ENCODE assay signal across 14 cellular contexts in the genomic region with DNA sequence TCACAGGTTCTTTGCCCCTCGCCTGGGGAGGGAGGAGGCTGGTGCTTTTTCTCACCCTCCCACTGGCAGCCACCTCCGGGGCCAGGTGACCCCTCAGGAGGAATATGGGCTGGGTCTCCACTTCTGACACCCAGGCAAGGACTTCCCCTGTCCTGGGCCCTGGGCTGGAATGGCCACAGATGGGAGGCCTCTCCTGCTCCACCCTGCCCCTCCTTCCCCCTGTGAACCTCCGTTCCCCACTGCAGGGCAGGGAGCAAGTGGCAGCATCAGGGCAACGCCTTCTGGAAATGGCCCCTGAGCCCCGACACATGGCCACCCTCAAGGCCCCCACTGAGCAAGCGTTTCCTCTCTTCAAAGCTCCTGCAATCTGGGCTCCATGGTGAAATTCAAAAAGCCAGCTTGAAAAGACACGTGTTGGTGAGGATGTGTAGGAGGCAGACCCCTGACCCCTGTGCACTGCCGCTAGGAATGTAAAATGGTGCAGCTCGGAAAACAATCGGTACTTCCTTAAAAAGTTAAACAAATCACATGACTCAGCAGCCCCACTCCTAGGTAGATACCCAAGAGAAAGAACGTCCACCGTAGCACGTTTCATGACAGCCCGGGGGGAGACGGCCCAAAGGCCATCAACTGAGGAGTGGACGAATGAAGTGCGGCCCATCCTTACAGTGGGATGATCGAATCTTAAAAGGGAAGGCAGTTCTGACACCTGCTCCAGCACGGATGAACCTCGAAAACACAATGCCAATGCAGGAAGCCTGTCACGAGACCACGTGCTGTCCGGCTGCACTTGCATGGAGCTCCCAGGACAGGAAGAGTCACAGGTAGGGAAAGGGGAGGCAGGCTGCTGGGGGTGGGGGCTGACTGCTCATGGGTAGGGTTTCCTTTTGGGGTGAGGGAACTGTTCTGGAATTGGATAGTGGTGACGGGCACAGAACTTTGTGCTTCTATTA. TPM values are rescaled to one million over a fixed set of nuclear protein-coding genes. Genes with fewer than 3 reads are reported as not detected.
DNase-seq lines count a peak whose midpoint lies in the region; ATAC-seq and TF ChIP-seq lines count a peak whose summit lies in the region.
"Had no signal": no experiment of that assay in that cellular context is flagged by ENCODE, and none has a peak within 500 bp of the region (broad histone marks: within the 10 kb centered on the region; RNA-seq: fewer than 3 reads in every experiment).

No MANE protein-coding gene starts in this region.

- H3K9me3 Mint-ChIP-seq in activated CD4-positive, alpha-beta memory T cell treated with anti-CD3 and anti-CD28 coated beads for 36 hours, result no peaks in the 10 kb centered on the region
- no peaks in the 10 kb centered on the region for H3K9me3 Mint-ChIP-seq in activated CD4-positive, alpha-beta memory T cell treated with anti-CD3 and anti-CD28 coated beads, Interleukin-2, amount 10 ng/mL, durations not matched to agents 7 days and 5 days
- no peaks in the 10 kb centered on the region for H3K9me3 Mint-ChIP-seq in activated CD8-positive, alpha-beta T cell treated with anti-CD3 and anti-CD28 coated beads for 36 hours
- H3K9me3 Mint-ChIP-seq in CD4-positive, alpha-beta memory T cell, result peaks cover 0 to 4% (median 0%) of the 10 kb centered on the region in 8 donors
- H3K9me3 Mint-ChIP-seq: activated CD4-positive, alpha-beta T cell treated with anti-CD3 and anti-CD28 coated beads, Interleukin-2, amount 10 ng/mL, durations not matched to agents 7 days and 5 days had no signal

- H3K36me3 ChIP-seq in gastrocnemius medialis, result peaks cover 0 to 26% of the 10 kb centered on the region in 2 donors
- peaks cover 12% of the 10 kb centered on the region for H3K36me3 ChIP-seq in CD4-positive, alpha-beta memory T cell (ENCODE audit: insufficient read depth, low read length)

- H3K4me1 Mint-ChIP-seq in activated CD4-positive, alpha-beta memory T cell treated with anti-CD3 and anti-CD28 coated beads for 36 hours (ENCODE audit: low read depth), result peaks cover 2% of the 10 kb centered on the region
- peaks cover 15% of the 10 kb centered on the region for H3K4me1 Mint-ChIP-seq in activated CD4-positive, alpha-beta memory T cell treated with anti-CD3 and anti-CD28 coated beads, Interleukin-2, amount 10 ng/mL, durations not matched to agents 7 days and 5 days
- H3K4me1 Mint-ChIP-seq in activated CD8-positive, alpha-beta T cell treated with anti-CD3 and anti-CD28 coated beads for 36 hours (ENCODE audit: low read depth), result no peaks in the 10 kb centered on the region
- peaks cover 0 to 2% (median 0%) of the 10 kb centered on the region in 4 donors for H3K4me1 Mint-ChIP-seq in CD4-positive, alpha-beta memory T cell

- H3K27me3 Mint-ChIP-seq in activated CD4-positive, alpha-beta memory T cell treated with anti-CD3 and anti-CD28 coated beads for 36 hours, result no peaks in the 10 kb centered on the region
- no peaks in the 10 kb centered on the region for H3K27me3 Mint-ChIP-seq in activated CD4-positive, alpha-beta memory T cell treated with anti-CD3 and anti-CD28 coated beads, Interleukin-2, amount 10 ng/mL, durations not matched to agents 7 days and 5 days
- H3K27me3 Mint-ChIP-seq in activated CD8-positive, alpha-beta T cell treated with anti-CD3 and anti-CD28 coated beads for 36 hours, result no peaks in the 10 kb centered on the region
- H3K27me3 Mint-ChIP-seq in CD4-positive, alpha-beta memory T cell, result no peaks in the 10 kb centered on the region
- H3K27me3 Mint-ChIP-seq: activated CD4-positive, alpha-beta T cell treated with anti-CD3 and anti-CD28 coated beads, Interleukin-2, amount 10 ng/mL, durations not matched to agents 7 days and 5 days had no signal

- no peaks in the 10 kb centered on the region for H3K27me3 ChIP-seq in gastrocnemius medialis
- H3K27me3 ChIP-seq in CD4-positive, alpha-beta memory T cell (ENCODE audit: insufficient read depth, low read length), result no peaks in the 10 kb centered on the region
- H3K27me3 ChIP-seq: stomach had no signal

- POLR2A ChIA-PET in activated CD4-positive, alpha-beta memory T cell treated with anti-CD3 and anti-CD28 coated beads for 36 hours (lab: Charles Lee), result interaction anchor here (1.3 kb wide), 1 partner anchor 12 kb away, joined by 4 read pairs; a partner anchor contains a TSS
- POLR2A ChIA-PET in activated CD4-positive, alpha-beta memory T cell treated with anti-CD3 and anti-CD28 coated beads, Interleukin-2, amount 10 ng/mL, durations not matched to agents 7 days and 5 days (lab: Charles Lee), result interaction anchor here (0.8 to 2.3 kb wide), 4 partner anchors 10 to 142 kb away, joined by 3 to 8 read pairs (median 6); a partner anchor contains a TSS
- POLR2A ChIA-PET in activated CD8-positive, alpha-beta T cell treated with anti-CD3 and anti-CD28 coated beads for 36 hours (lab: Charles Lee), result interaction anchor here (0.6 to 6.2 kb wide), 4 partner anchors 10 to 120 kb away, joined by 3 to 41 read pairs (median 3); a partner anchor contains a TSS
- POLR2A ChIA-PET in CD4-positive, alpha-beta memory T cell (lab: Charles Lee; ENCODE audit: partially characterized antibody), result interaction anchor here (1.1 to 1.3 kb wide), 2 partner anchors 10 to 14 kb away, joined by 4 to 5 read pairs; no protein-coding TSS in a partner anchor

- no peak for ATAC-seq in activated CD8-positive, alpha-beta T cell treated with anti-CD3 and anti-CD28 coated beads for 36 hours
- ATAC-seq in gastrocnemius medialis (no peak), GM18868 (IDR thresholded peaks at IDR 0.05; ENCODE audit: unreplicated experiment) (no peak)
- ATAC-seq: Panc1, sciatic nerve had no signal

- H3K9me3 ChIP-seq in gastrocnemius medialis, result no peaks in the 10 kb centered on the region
- no peaks in the 10 kb centered on the region for H3K9me3 ChIP-seq in CD4-positive, alpha-beta memory T cell (ENCODE audit: control insufficient read depth in 1 of 2, low read length in 2 of 2)
- H3K9me3 ChIP-seq: stomach had no signal

- H3K36me3 Mint-ChIP-seq in activated CD4-positive, alpha-beta memory T cell treated with anti-CD3 and anti-CD28 coated beads for 36 hours, result peaks cover 24% of the 10 kb centered on the region
- peaks cover 37% of the 10 kb centered on the region for H3K36me3 Mint-ChIP-seq in activated CD4-positive, alpha-beta memory T cell treated with anti-CD3 and anti-CD28 coated beads, Interleukin-2, amount 10 ng/mL, durations not matched to agents 7 days and 5 days (ENCODE audit: low read depth)
- peaks cover 20% of the 10 kb centered on the region for H3K36me3 Mint-ChIP-seq in activated CD8-positive, alpha-beta T cell treated with anti-CD3 and anti-CD28 coated beads for 36 hours (ENCODE audit: low read depth)
- H3K36me3 Mint-ChIP-seq in CD4-positive, alpha-beta memory T cell, result peaks cover 14 to 38% of the 10 kb centered on the region in 2 donors

- peaks cover 38 to 39% of the 10 kb centered on the region in 2 donors for H3K4me1 ChIP-seq in gastrocnemius medialis
- H3K4me1 ChIP-seq in CD4-positive, alpha-beta memory T cell (ENCODE audit: insufficient read depth, low read length), result no peaks in the 10 kb centered on the region

- no peak overlapping the region for H3K4me3 Mint-ChIP-seq in activated CD4-positive, alpha-beta memory T cell treated with anti-CD3 and anti-CD28 coated beads for 36 hours
- no peak overlapping the region for H3K4me3 Mint-ChIP-seq in activated CD4-positive, alpha-beta memory T cell treated with anti-CD3 and anti-CD28 coated beads, Interleukin-2, amount 10 ng/mL, durations not matched to agents 7 days and 5 days
- H3K4me3 Mint-ChIP-seq in activated CD8-positive, alpha-beta T cell treated with anti-CD3 and anti-CD28 coated beads for 36 hours, result no peak overlapping the region
- H3K4me3 Mint-ChIP-seq in CD4-positive, alpha-beta memory T cell, result no peak overlapping the region
- H3K4me3 Mint-ChIP-seq: activated CD4-positive, alpha-beta T cell treated with anti-CD3 and anti-CD28 coated beads, Interleukin-2, amount 10 ng/mL, durations not matched to agents 7 days and 5 days had no signal

- in situ Hi-C loops in gastrocnemius medialis (cut with MboI; ENCODE audit: low sequenced_read_pairs in 4 of 4), result no loop called here

- no peak for DNase-seq in activated CD4-positive, alpha-beta memory T cell treated with anti-CD3 and anti-CD28 coated beads for 36 hours
- DNase-seq in activated CD4-positive, alpha-beta memory T cell treated with anti-CD3 and anti-CD28 coated beads, Interleukin-2, amount 10 ng/mL, durations not matched to agents 7 days and 5 days, result no peak
- no peak for DNase-seq in activated CD8-positive, alpha-beta T cell treated with anti-CD3 and anti-CD28 coated beads for 36 hours
- peak; percentile 7 for DNase-seq in glomerular endothelial cell (ENCODE audit: extremely low read depth, low read depth, low spot score)
- DNase-seq in gastrocnemius medialis, result no peak
- DNase-seq in CD4-positive, alpha-beta memory T cell, result no peak
- DNase-seq in NOMO-1 (lab: John Stamatoyannopoulos, UW; ENCODE audit: unreplicated experiment in 2 of 2), result no peak
- DNase-seq: activated CD4-positive, alpha-beta T cell treated with anti-CD3 and anti-CD28 coated beads, Interleukin-2, amount 10 ng/mL, durations not matched to agents 7 days and 5 days; head of caudate nucleus; kidney; stomach had no signal

- CTCF ChIA-PET in activated CD4-positive, alpha-beta memory T cell treated with anti-CD3 and anti-CD28 coated beads for 36 hours (lab: Charles Lee), result no interaction called here
- CTCF ChIA-PET in activated CD4-positive, alpha-beta memory T cell treated with anti-CD3 and anti-CD28 coated beads, Interleukin-2, amount 10 ng/mL, durations not matched to agents 7 days and 5 days (lab: Charles Lee), result no interaction called here
- CTCF ChIA-PET in activated CD8-positive, alpha-beta T cell treated with anti-CD3 and anti-CD28 coated beads for 36 hours (lab: Charles Lee), result no interaction called here
- CTCF ChIA-PET in CD4-positive, alpha-beta memory T cell (lab: Charles Lee; ENCODE audit: partially characterized antibody), result no interaction called here

- H3K27ac ChIP-seq in gastrocnemius medialis, result peak overlapping the region in 3 of 4 donors; percentile 42 to 60 (median 57)
- H3K27ac ChIP-seq in CD4-positive, alpha-beta memory T cell (ENCODE audit: low read depth, low read length), result no peak overlapping the region

- no peak for TF ChIP-seq POLR2A in gastrocnemius medialis (IDR thresholded peaks at IDR 0.05)

- H3K27ac Mint-ChIP-seq in activated CD4-positive, alpha-beta memory T cell treated with anti-CD3 and anti-CD28 coated beads for 36 hours, result peak overlapping the region; percentile 67
- H3K27ac Mint-ChIP-seq in activated CD4-positive, alpha-beta memory T cell treated with anti-CD3 and anti-CD28 coated beads, Interleukin-2, amount 10 ng/mL, durations not matched to agents 7 days and 5 days, result no peak overlapping the region
- H3K27ac Mint-ChIP-seq in activated CD8-positive, alpha-beta T cell treated with anti-CD3 and anti-CD28 coated beads for 36 hours, result peak overlapping the region; percentile 35
- peak overlapping the region in 3 of 7 donors; percentile 0 to 85 (median 65) for H3K27ac Mint-ChIP-seq in CD4-positive, alpha-beta memory T cell

- H3K4me3 ChIP-seq in gastrocnemius medialis, result no peak overlapping the region
- H3K4me3 ChIP-seq in CD4-positive, alpha-beta memory T cell (ENCODE audit: low read length in 2 of 2), result no peak overlapping the region
- H3K4me3 ChIP-seq: stomach had no signal

- no peak for TF ChIP-seq CTCF in activated CD8-positive, alpha-beta T cell treated with anti-CD3 and anti-CD28 coated beads for 36 hours (IDR thresholded peaks at IDR 0.05)
- no peak for TF ChIP-seq CTCF in gastrocnemius medialis (IDR thresholded peaks at IDR 0.05 in 4 of 5, conservative IDR thresholded peaks at IDR 0.05 in 1 of 5)

- intact Hi-C loops in activated CD4-positive, alpha-beta memory T cell treated with anti-CD3 and anti-CD28 coated beads for 36 hours (cut with micrococcal nuclease), result no loop called here
- intact Hi-C loops in activated CD8-positive, alpha-beta T cell treated with anti-CD3 and anti-CD28 coated beads for 36 hours (cut with micrococcal nuclease), result no loop called here
- intact Hi-C loops in gastrocnemius medialis (cut with DNase I; ENCODE audit: low total_unique reads), result no loop called here
- intact Hi-C loops in CD4-positive, alpha-beta memory T cell (cut with micrococcal nuclease), result no loop called here

RNA-seq across cellular contexts. Expression of a gene that starts 11.5 kb away (rescaled TPM):
- 10 to 100 TPM; 41.9 to 48.5 TPM for total RNA-seq in activated CD4-positive, alpha-beta memory T cell treated with anti-CD3 and anti-CD28 coated beads for 36 hours
- total RNA-seq in activated CD4-positive, alpha-beta memory T cell treated with anti-CD3 and anti-CD28 coated beads, Interleukin-2, amount 10 ng/mL, durations not matched to agents 7 days and 5 days, result 10 to 100 TPM; 35.9 to 39.6 TPM
- 10 to 100 TPM; 47.3 to 55.2 TPM for total RNA-seq in activated CD8-positive, alpha-beta T cell treated with anti-CD3 and anti-CD28 coated beads for 36 hours
- total RNA-seq in glomerular endothelial cell (14.2 and 15.5 TPM in 2 replicates), gastrocnemius medialis (10 to 100 TPM in 1 of 4 donors, 1 to 10 TPM in 3; 1.3 to 26.5 (median 3.0) TPM)
- 10 to 100 TPM; 10.3 to 12.6 TPM for total RNA-seq in CD4-positive, alpha-beta memory T cell
- 1 to 10 TPM; 2.2 to 3.2 TPM for polyA plus RNA-seq in CD4-positive, alpha-beta memory T cell

RNA-seq across cellular contexts. Expression of a gene that starts 11.9 kb away (rescaled TPM):
- total RNA-seq in activated CD4-positive, alpha-beta memory T cell treated with anti-CD3 and anti-CD28 coated beads for 36 hours, result 10 to 100 TPM; 14.9 to 15.9 TPM
- 10 to 100 TPM; 17.4 to 17.8 TPM for total RNA-seq in activated CD4-positive, alpha-beta memory T cell treated with anti-CD3 and anti-CD28 coated beads, Interleukin-2, amount 10 ng/mL, durations not matched to agents 7 days and 5 days
- total RNA-seq in activated CD8-positive, alpha-beta T cell treated with anti-CD3 and anti-CD28 coated beads for 36 hours, result 10 to 100 TPM; 10.4 to 11.6 TPM
- total RNA-seq in glomerular endothelial cell, result 90.4 and 121 TPM in 2 replicates
- total RNA-seq in gastrocnemius medialis, result 10 to 100 TPM; 16.2 to 25.8 (median 20.2) TPM
- 10 to 100 TPM; 17.4 to 18.8 TPM for total RNA-seq in CD4-positive, alpha-beta memory T cell
- 10 to 100 TPM; 17.2 to 18.0 TPM for polyA plus RNA-seq in CD4-positive, alpha-beta memory T cell
